12 cellular contexts compared by ENCODE assay signal in the genomic region with DNA sequence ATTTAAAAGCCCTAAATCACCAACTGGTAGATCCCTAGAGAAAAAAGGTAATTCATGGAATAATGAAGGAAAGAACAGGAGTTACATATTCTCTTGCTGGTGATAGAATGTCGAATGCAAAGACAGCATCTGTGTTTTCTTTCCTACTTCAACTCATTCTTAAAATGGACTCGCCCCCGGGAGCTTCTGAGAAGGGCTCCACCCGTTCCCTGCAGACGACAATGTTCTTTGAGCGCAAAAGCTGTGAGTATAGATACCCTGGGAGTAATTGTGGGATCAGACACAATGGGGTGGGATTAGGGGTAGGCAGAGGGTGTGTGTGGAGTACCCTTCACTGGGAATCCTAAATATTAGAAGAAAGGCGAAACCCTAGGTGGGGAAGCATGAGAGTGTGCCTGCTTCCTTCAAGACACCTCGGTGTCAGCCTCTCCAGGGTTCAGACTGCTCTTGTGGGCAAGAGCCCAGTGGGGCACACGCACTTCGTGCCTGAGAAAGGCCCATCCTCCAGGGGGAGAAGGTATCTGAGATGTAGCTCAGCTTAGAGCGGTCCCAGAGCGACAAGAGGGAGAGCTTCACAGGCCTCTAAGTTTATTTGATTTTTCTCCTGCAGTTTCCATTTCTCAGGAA.
A peak's percentile ranks its signal among the peaks of the same experiment; 100 is the strongest.
DNase-seq lines count a peak whose midpoint lies in the region; ATAC-seq and TF ChIP-seq lines count a peak whose summit lies in the region.
"Had no signal": no experiment of that assay in that cellular context is flagged by ENCODE, and none has a peak within 500 bp of the region (broad histone marks: within the 10 kb centered on the region; RNA-seq: fewer than 3 reads in every experiment).

No MANE protein-coding gene starts in this region.

- peaks cover 67% of the 10 kb centered on the region for H3K27me3 Mint-ChIP-seq in CD4-positive, alpha-beta T cell
- H3K27me3 Mint-ChIP-seq in HFFc6 (ENCODE audit: insufficient read depth) (no peaks in the 10 kb centered on the region; the same call in 1 of the 2 replicates), brain (peaks cover 50% of the 10 kb centered on the region), natural killer cell (ENCODE audit: low read depth in 2 of 2) (peaks cover 48 to 56% of the 10 kb centered on the region in 2 donors)

- no peaks in the 10 kb centered on the region for H3K36me3 Mint-ChIP-seq in CD4-positive, alpha-beta T cell (ENCODE audit: low read depth)
- H3K36me3 Mint-ChIP-seq in HFFc6 (ENCODE audit: low read depth): peaks cover 33% of the 10 kb centered on the region
- H3K36me3 Mint-ChIP-seq in brain: peaks cover 7% of the 10 kb centered on the region
- no peaks in the 10 kb centered on the region for H3K36me3 Mint-ChIP-seq in natural killer cell

- ATAC-seq in CD4-positive, alpha-beta T cell (ENCODE audit: poor library complexity): no peak
- ATAC-seq in natural killer cell (peak in 1 of 3 donors; percentile 27), HG03571 (IDR thresholded peaks at IDR 0.05; ENCODE audit: unreplicated experiment) (no peak)

- intact Hi-C loops in CD4-positive, alpha-beta T cell (cut with DNase I, micrococcal nuclease): no loop called here
- intact Hi-C loops in natural killer cell (cut with micrococcal nuclease): no loop called here
- intact Hi-C loops in vagina (cut with DNase I): no loop called here
- intact Hi-C loops in tibial artery (cut with DNase I; ENCODE audit: low total_unique reads): no loop called here

- TF ChIP-seq POLR2A in vagina (IDR thresholded peaks at IDR 0.05): no peak

- DNase-seq in CD4-positive, alpha-beta T cell: no peak
- DNase-seq in HFFc6 (no peak), natural killer cell (no peak), vagina (ENCODE audit: extremely low spot score in 2 of 2) (no peak), tibial artery (no peak)
- DNase-seq: DND-41; erythroblast; NCI-H187; stimulated activated CD4-positive, alpha-beta T cell treated with anti-CD3 and anti-CD28 coated beads, Interleukin-4, amount 100 ng/mL, for 4 hours had no signal

- CTCF ChIA-PET in CD4-positive, alpha-beta T cell (lab: Charles Lee): no interaction called here

- POLR2A ChIA-PET in CD4-positive, alpha-beta T cell (lab: Charles Lee): interaction anchor here (1.0 kb wide), 1 partner anchor 123 kb away, joined by 3 read pairs; the partner anchor contains the start of gene DPYD

- no peak overlapping the region for H3K27ac ChIP-seq in CD4-positive, alpha-beta T cell (ENCODE audit: low read depth, low read length)
- H3K27ac ChIP-seq in vagina (no peak overlapping the region), tibial artery (no peak overlapping the region)
- H3K27ac ChIP-seq: parathyroid adenoma had no signal

- peak overlapping the region; percentile 16 for H3K4me3 Mint-ChIP-seq in CD4-positive, alpha-beta T cell
- peak overlapping the region; percentile 92 for H3K4me3 Mint-ChIP-seq in HFFc6
- peak overlapping the region; percentile 72 to 89 (median 75) for H3K4me3 Mint-ChIP-seq in brain
- H3K4me3 Mint-ChIP-seq in natural killer cell: peak overlapping the region; percentile 42

- no peak for TF ChIP-seq CTCF in CD4-positive, alpha-beta T cell (IDR thresholded peaks at IDR 0.05)
- TF ChIP-seq CTCF in HFFc6 (IDR thresholded peaks at IDR 0.05) (no peak), brain (conservative IDR thresholded peaks at IDR 0.05) (no peak), natural killer cell (IDR thresholded peaks at IDR 0.05) (no peak), vagina (IDR thresholded peaks at IDR 0.05) (no peak), tibial artery (IDR thresholded peaks at IDR 0.05) (no peak)

- H3K27me3 ChIP-seq in CD4-positive, alpha-beta T cell (ENCODE audit: control insufficient read depth, insufficient read depth, low read length): peaks cover 63% of the 10 kb centered on the region
- H3K27me3 ChIP-seq in vagina (peaks cover 8% of the 10 kb centered on the region), tibial artery (peaks cover 4 to 54% of the 10 kb centered on the region in 2 donors)

- peaks cover 2% of the 10 kb centered on the region for H3K9me3 Mint-ChIP-seq in CD4-positive, alpha-beta T cell
- H3K9me3 Mint-ChIP-seq in HFFc6 (no peaks in the 10 kb centered on the region; the same call in 1 of the 2 replicates), brain (peaks cover 0 to 6% (median 0%) of the 10 kb centered on the region in 5 experiments), natural killer cell (no peaks in the 10 kb centered on the region)

- H3K4me3 ChIP-seq in vagina (no peak overlapping the region), tibial artery (no peak overlapping the region)

- H3K4me1 ChIP-seq in vagina: peaks cover 20% of the 10 kb centered on the region
- H3K4me1 ChIP-seq in tibial artery: peaks cover 0 to 25% (median 17%) of the 10 kb centered on the region in 4 donors
- H3K4me1 ChIP-seq: parathyroid adenoma had no signal

- no peaks in the 10 kb centered on the region for H3K36me3 ChIP-seq in vagina
- H3K36me3 ChIP-seq in tibial artery: no peaks in the 10 kb centered on the region

- H3K27ac Mint-ChIP-seq in CD4-positive, alpha-beta T cell: no peak overlapping the region
- H3K27ac Mint-ChIP-seq in HFFc6 (peak overlapping the region; percentile 32), brain (peak overlapping the region in 4 of 5 experiments; percentile 12 to 82 (median 66)), natural killer cell (no peak overlapping the region)

- H3K9me3 ChIP-seq in CD4-positive, alpha-beta T cell (ENCODE audit: control insufficient read depth, low read length): no peaks in the 10 kb centered on the region
- H3K9me3 ChIP-seq in vagina (no peaks in the 10 kb centered on the region), tibial artery (no peaks in the 10 kb centered on the region)

- H3K4me1 Mint-ChIP-seq in CD4-positive, alpha-beta T cell (ENCODE audit: low read depth): peaks cover 29% of the 10 kb centered on the region
- H3K4me1 Mint-ChIP-seq in HFFc6 (ENCODE audit: low read depth) (peaks cover 62% of the 10 kb centered on the region), brain (peaks cover 35% of the 10 kb centered on the region), natural killer cell (peaks cover 14 to 27% of the 10 kb centered on the region in 2 donors)

Comparison
In these comparisons a context has a peak if more than half of its experiments do, and no peak if none do; other contexts are left out.
1. H3K27ac Mint-ChIP-seq: peak in HFFc6 (single experiment) and brain (4 of 5); none in CD4-positive, alpha-beta T cell (single experiment) and natural killer cell (0 of 2).
2. H3K4me3 Mint-ChIP-seq: peak in every context shown above with its lines; median percentile 92 in HFFc6; 75 in brain; 42 in natural killer cell; 16 in CD4-positive, alpha-beta T cell.